Comparison of ENCODE assay signal across 17 cellular contexts in genomic region chr6:82361631-82362030, GRCh38. TPM values are rescaled to one million over a fixed set of nuclear protein-coding genes. Genes with fewer than 3 reads are reported as not detected.
"Had no signal": no experiment of that assay in that cellular context is flagged by ENCODE, and none has a peak within 500 bp of the region (broad histone marks: within the 10 kb centered on the region; RNA-seq: fewer than 3 reads in every experiment).

No MANE protein-coding gene starts in this region.

- ATAC-seq: effector memory CD8-positive, alpha-beta T cell; gastrocnemius medialis; left ventricle myocardium superior; naive thymus-derived CD4-positive, alpha-beta T cell had no signal

- H3K27ac ChIP-seq: gastrocnemius medialis, thyroid gland had no signal

- DNase-seq: activated CD4-positive, alpha-beta T cell treated with anti-CD3 and anti-CD28 coated beads, Interleukin-2, amount 50 U/mL, for 48 hours; activated gamma-delta T cell; effector memory CD8-positive, alpha-beta T cell; gastrocnemius medialis; immature natural killer cell; left ventricle myocardium superior; naive thymus-derived CD4-positive, alpha-beta T cell; retina; stimulated activated CD8-positive, alpha-beta memory T cell treated with anti-CD3 and anti-CD28 coated beads, Interleukin-4, amount 100 ng/mL, for 48 hours; stimulated activated naive CD4-positive, alpha-beta T cell; thyroid gland had no signal

- H3K4me3 Mint-ChIP-seq: activated naive CD4-positive, alpha-beta T cell treated with anti-CD3 and anti-CD28 coated beads, Interleukin-2, amount 50 U/mL, for 24 hours; dendritic cell treated with granulocyte-macrophage colony-stimulating factor and Interleukin-4, amounts not matched to agents 40 ng/mL and 50 ng/mL, for 4 days; memory B cell had no signal

- H3K36me3 ChIP-seq: gastrocnemius medialis, thyroid gland had no signal

- H3K4me3 ChIP-seq: gastrocnemius medialis, thyroid gland had no signal

- H3K9me3 Mint-ChIP-seq: dendritic cell treated with granulocyte-macrophage colony-stimulating factor and Interleukin-4, amounts not matched to agents 40 ng/mL and 50 ng/mL, for 4 days; effector memory CD8-positive, alpha-beta T cell had no signal

- H3K36me3 Mint-ChIP-seq: activated naive CD4-positive, alpha-beta T cell treated with anti-CD3 and anti-CD28 coated beads, Interleukin-2, amount 50 U/mL, for 24 hours; immature natural killer cell had no signal

- H3K27ac Mint-ChIP-seq: activated naive CD4-positive, alpha-beta T cell treated with anti-CD3 and anti-CD28 coated beads, Interleukin-2, amount 50 U/mL, for 24 hours; dendritic cell treated with granulocyte-macrophage colony-stimulating factor and Interleukin-4, amounts not matched to agents 40 ng/mL and 50 ng/mL, for 4 days; effector memory CD8-positive, alpha-beta T cell; immature natural killer cell; memory B cell; naive thymus-derived CD4-positive, alpha-beta T cell had no signal

- H3K27me3 ChIP-seq: thyroid gland had no signal

- H3K9me3 ChIP-seq: gastrocnemius medialis, thyroid gland had no signal

- FAIRE-seq: astrocyte, urothelium cell line had no signal

RNA-seq across cellular contexts. Expression of gene TPBG, which starts 2.0 kb away (rescaled TPM):
- total RNA-seq: T-helper 1 cell treated with Interleukin-12 subunit alpha and Interleukin-12 subunit beta and Interleukin-4 antibody, amounts not matched to agents 30 ng/mL and 1 ng/mL, for 36 hours had no signal
- polyA plus RNA-seq: immature natural killer cell; naive thymus-derived CD4-positive, alpha-beta T cell had no signal
